In genomic region chr2:161020437-161020836, GRCh38 we compare ENCODE assay signal across 25 cellular contexts.
"Had no signal": no experiment of that assay in that cellular context is flagged by ENCODE, and none has a peak within 500 bp of the region (broad histone marks: within the 10 kb centered on the region; RNA-seq: fewer than 3 reads in every experiment).

No MANE protein-coding gene starts in this region.

- H3K4me3 ChIP-seq: gastrocnemius medialis, left lung, prostate gland, sigmoid colon, testis, tibial nerve, upper lobe of left lung had no signal

- H3K4me1 ChIP-seq: gastrocnemius medialis, left lung, prostate gland, sigmoid colon, upper lobe of left lung had no signal

- DNase-seq: cortex of kidney; effector CD4-positive, alpha-beta T cell; foreskin fibroblast; gastrocnemius medialis; head of caudate nucleus; kidney; left cardiac atrium; left lung; mammary epithelial cell; naive thymus-derived CD8-positive, alpha-beta T cell; nephron progenitor cell; nucleus accumbens; right cardiac atrium; sigmoid colon; stimulated activated CD4-positive, alpha-beta T cell treated with anti-CD3 and anti-CD28 coated beads, Interleukin-2, amount 100 ng/mL, for 24 hours; stimulated activated CD4-positive, alpha-beta T cell treated with anti-CD3 and anti-CD28 coated beads, Interleukin-4, amount 100 ng/mL, for 24 hours; stimulated activated naive CD4-positive, alpha-beta T cell treated with Interleukin-2 at 50 U/mL for 16 hours; substantia nigra; testis; upper lobe of left lung had no signal

- H3K36me3 ChIP-seq: gastrocnemius medialis, left lung, prostate gland, sigmoid colon, tibial nerve, upper lobe of left lung had no signal

- H3K27me3 ChIP-seq: gastrocnemius medialis, left lung, sigmoid colon, testis, tibial nerve, upper lobe of left lung had no signal

- ATAC-seq: esophagus mucosa; gastrocnemius medialis; left cardiac atrium; left lung; naive thymus-derived CD8-positive, alpha-beta T cell; right cardiac atrium; stimulated activated effector memory CD8-positive, alpha-beta T cell treated with anti-CD3 and anti-CD28 coated beads, Interleukin-12 subunit alpha, Interleukin-12 subunit beta, amount 100 ng/mL, for 72 hours had no signal

- FAIRE-seq: kidney, urothelium cell line had no signal

- H3K27ac ChIP-seq: gastrocnemius medialis, left lung, prostate gland, sigmoid colon, testis, tibial nerve, upper lobe of left lung had no signal

- H3K9me3 ChIP-seq: gastrocnemius medialis, left lung, prostate gland, sigmoid colon, testis, tibial nerve, upper lobe of left lung had no signal
